ENCODE assay signal across 1 cellular context in genomic region chr13:109412232-109412935, GRCh38.
TF ChIP-seq lines count a peak whose summit lies in the region.

No MANE protein-coding gene starts in this region.

TF ChIP-seq in IMR-90, 13 proteins besides CTCF, POLR2A, EP300 and RAD21 (continued from another document):
- TF ChIP-seq, protein P1, sequence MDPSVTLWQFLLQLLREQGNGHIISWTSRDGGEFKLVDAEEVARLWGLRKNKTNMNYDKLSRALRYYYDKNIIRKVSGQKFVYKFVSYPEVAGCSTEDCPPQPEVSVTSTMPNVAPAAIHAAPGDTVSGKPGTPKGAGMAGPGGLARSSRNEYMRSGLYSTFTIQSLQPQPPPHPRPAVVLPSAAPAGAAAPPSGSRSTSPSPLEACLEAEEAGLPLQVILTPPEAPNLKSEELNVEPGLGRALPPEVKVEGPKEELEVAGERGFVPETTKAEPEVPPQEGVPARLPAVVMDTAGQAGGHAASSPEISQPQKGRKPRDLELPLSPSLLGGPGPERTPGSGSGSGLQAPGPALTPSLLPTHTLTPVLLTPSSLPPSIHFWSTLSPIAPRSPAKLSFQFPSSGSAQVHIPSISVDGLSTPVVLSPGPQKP (IDR thresholded peaks at IDR 0.05; ENCODE audit: borderline replicate concordance, low read depth, low read length): no peak
TF ChIP-seq in IMR-90: peak in this region for 1.
